ENCODE assay signal across 10 cellular contexts in genomic region chr6:5671604-5672559, GRCh38.
DNase-seq lines count a peak whose midpoint lies in the region; ATAC-seq and TF ChIP-seq lines count a peak whose summit lies in the region.
"Had no signal": no experiment of that assay in that cellular context is flagged by ENCODE, and none has a peak within 500 bp of the region (broad histone marks: within the 10 kb centered on the region; RNA-seq: fewer than 3 reads in every experiment).

No MANE protein-coding gene starts in this region.

- H3K9ac ChIP-seq in HUES6 (ENCODE audit: low read length) = no peak overlapping the region

- DNase-seq in AG20443 (ENCODE audit: low spot score) (peak; percentile 73), natural killer cell (no peak), NCI-H774 (lab: John Stamatoyannopoulos, UW) (no peak)
- DNase-seq in CD4-positive, alpha-beta memory T cell = no peak
- no peak for DNase-seq in stimulated activated CD4-positive, alpha-beta T cell treated with anti-CD3 and anti-CD28 coated beads, Interleukin-2, amount 100 ng/mL, for 24 hours
- DNase-seq: activated CD4-positive, CD25-positive, alpha-beta regulatory T cell treated with anti-CD3 and anti-CD28 coated beads, Interleukin-2, amount 50 U/mL, for 72 hours; NCI-H1048 had no signal

- no peaks in the 10 kb centered on the region for H3K27me3 ChIP-seq in HUES6 (ENCODE audit: control insufficient read depth, insufficient read depth, low read length)
- no peaks in the 10 kb centered on the region for H3K27me3 ChIP-seq in CD4-positive, alpha-beta memory T cell (ENCODE audit: insufficient read depth, low read length)

- peak overlapping the region; percentile 47 for H3K4me3 Mint-ChIP-seq in natural killer cell
- H3K4me3 Mint-ChIP-seq in CD4-positive, alpha-beta memory T cell = peak overlapping the region in 2 of 8 donors; percentile 22 to 68

- H3K4me3 ChIP-seq in HUES6 (ENCODE audit: low read depth, low read length) = no peak overlapping the region
- H3K4me3 ChIP-seq in CD4-positive, alpha-beta memory T cell (ENCODE audit: low read length in 2 of 2) = no peak overlapping the region

- H3K27me3 Mint-ChIP-seq in natural killer cell (ENCODE audit: low read depth in 2 of 2) = no peaks in the 10 kb centered on the region
- H3K27me3 Mint-ChIP-seq in CD4-positive, alpha-beta memory T cell = no peaks in the 10 kb centered on the region

- H3K36me3 Mint-ChIP-seq in natural killer cell = no peaks in the 10 kb centered on the region
- peaks cover 0 to 11% of the 10 kb centered on the region in 2 donors for H3K36me3 Mint-ChIP-seq in CD4-positive, alpha-beta memory T cell

- ATAC-seq in natural killer cell (peak in 2 of 3 donors; percentile 53 to 54), HG02642 (IDR thresholded peaks at IDR 0.05; ENCODE audit: poor library complexity, unreplicated experiment) (no peak)

- H3K27ac ChIP-seq in HUES6 (ENCODE audit: low read depth, low read length) (0 out of 2 replicates have a peak overlapping the region, but pooled peaks have one; percentile 8), angular gyrus (ENCODE audit: low read depth, low read length) (peak overlapping the region; percentile 74)
- H3K27ac ChIP-seq in CD4-positive, alpha-beta memory T cell (ENCODE audit: low read depth, low read length) = no peak overlapping the region

- no peaks in the 10 kb centered on the region for H3K9me3 Mint-ChIP-seq in natural killer cell
- no peaks in the 10 kb centered on the region for H3K9me3 Mint-ChIP-seq in CD4-positive, alpha-beta memory T cell

- CTCF ChIA-PET in CD4-positive, alpha-beta memory T cell (lab: Charles Lee; ENCODE audit: partially characterized antibody) = no interaction called here

- peaks cover 28% of the 10 kb centered on the region for H3K4me1 ChIP-seq in HUES6 (ENCODE audit: control insufficient read depth, insufficient read depth, low read length)
- H3K4me1 ChIP-seq in CD4-positive, alpha-beta memory T cell (ENCODE audit: insufficient read depth, low read length) = peaks cover 30% of the 10 kb centered on the region

- peaks cover 33 to 35% of the 10 kb centered on the region in 2 donors for H3K4me1 Mint-ChIP-seq in natural killer cell
- peaks cover 15 to 44% (median 24%) of the 10 kb centered on the region in 4 donors for H3K4me1 Mint-ChIP-seq in CD4-positive, alpha-beta memory T cell

- intact Hi-C loops in natural killer cell (cut with micrococcal nuclease) = loop anchor here (2.0 kb wide), 1 partner anchor 201 kb away; no protein-coding TSS in a partner anchor
- intact Hi-C loops in CD4-positive, alpha-beta memory T cell (cut with micrococcal nuclease) = no loop called here

- H3K36me3 ChIP-seq in HUES6 (ENCODE audit: control insufficient read depth, insufficient read depth, low read length) = no peaks in the 10 kb centered on the region
- H3K36me3 ChIP-seq in CD4-positive, alpha-beta memory T cell (ENCODE audit: insufficient read depth, low read length) = no peaks in the 10 kb centered on the region

- POLR2A ChIA-PET in CD4-positive, alpha-beta memory T cell (lab: Charles Lee; ENCODE audit: partially characterized antibody) = no interaction called here

- H3K9me3 ChIP-seq in HUES6 (ENCODE audit: control insufficient read depth, insufficient read depth, low read depth, low read length) = no peaks in the 10 kb centered on the region
- H3K9me3 ChIP-seq in CD4-positive, alpha-beta memory T cell (ENCODE audit: control insufficient read depth in 1 of 2, low read length in 2 of 2) = no peaks in the 10 kb centered on the region

- no peak for TF ChIP-seq CTCF in natural killer cell (IDR thresholded peaks at IDR 0.05)

- peak overlapping the region; percentile 49 to 79 for H3K27ac Mint-ChIP-seq in natural killer cell
- peak overlapping the region in 3 of 7 donors; percentile 43 to 65 (median 65) for H3K27ac Mint-ChIP-seq in CD4-positive, alpha-beta memory T cell
